ENCODE assay signal across 1 cellular context in the genomic region with DNA sequence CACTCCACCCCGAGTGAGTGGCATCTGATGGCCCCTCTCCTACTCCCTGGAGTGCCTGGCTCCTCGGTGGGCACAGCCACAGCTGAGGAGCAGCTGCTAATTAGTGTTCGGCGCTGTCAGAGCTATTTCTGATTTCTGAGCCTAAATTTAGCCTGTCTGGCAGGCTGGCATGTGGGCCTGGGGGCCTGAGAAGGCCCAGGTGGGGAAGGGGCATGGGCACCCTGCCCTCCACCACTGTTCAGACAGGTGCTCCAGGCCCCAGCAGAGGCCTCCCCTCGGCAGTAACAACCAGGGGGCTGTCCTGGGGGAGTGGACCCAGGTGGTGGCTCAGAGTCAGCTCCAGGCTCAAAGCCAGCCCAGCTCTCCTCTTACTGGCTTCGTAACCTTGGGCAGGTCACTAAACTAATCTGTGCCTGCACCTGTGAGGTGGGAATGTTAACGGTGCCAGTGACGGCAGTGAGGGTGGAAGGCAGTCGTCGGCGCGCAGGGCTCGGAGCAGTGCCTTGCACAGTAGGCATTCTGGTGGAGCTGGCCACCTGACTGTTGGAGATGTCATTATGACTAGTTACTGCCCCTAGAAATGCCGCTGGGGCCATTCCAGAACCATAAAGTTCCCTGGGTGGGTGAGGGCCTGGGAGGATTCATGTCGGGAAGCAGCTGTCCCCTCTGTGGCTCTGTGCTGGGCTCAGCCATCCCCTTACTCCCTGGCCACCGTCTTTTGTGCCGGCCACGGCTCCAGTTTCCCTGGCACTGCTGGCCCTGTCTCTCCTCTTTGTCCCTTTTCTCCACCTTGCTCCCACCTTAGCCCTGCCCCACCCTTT.
TF ChIP-seq lines count a peak whose summit lies in the region.

No MANE protein-coding gene starts in this region.

TF ChIP-seq in GM23338, 12 proteins besides CTCF, POLR2A, EP300 and RAD21:
- TF ChIP-seq, protein P1, sequence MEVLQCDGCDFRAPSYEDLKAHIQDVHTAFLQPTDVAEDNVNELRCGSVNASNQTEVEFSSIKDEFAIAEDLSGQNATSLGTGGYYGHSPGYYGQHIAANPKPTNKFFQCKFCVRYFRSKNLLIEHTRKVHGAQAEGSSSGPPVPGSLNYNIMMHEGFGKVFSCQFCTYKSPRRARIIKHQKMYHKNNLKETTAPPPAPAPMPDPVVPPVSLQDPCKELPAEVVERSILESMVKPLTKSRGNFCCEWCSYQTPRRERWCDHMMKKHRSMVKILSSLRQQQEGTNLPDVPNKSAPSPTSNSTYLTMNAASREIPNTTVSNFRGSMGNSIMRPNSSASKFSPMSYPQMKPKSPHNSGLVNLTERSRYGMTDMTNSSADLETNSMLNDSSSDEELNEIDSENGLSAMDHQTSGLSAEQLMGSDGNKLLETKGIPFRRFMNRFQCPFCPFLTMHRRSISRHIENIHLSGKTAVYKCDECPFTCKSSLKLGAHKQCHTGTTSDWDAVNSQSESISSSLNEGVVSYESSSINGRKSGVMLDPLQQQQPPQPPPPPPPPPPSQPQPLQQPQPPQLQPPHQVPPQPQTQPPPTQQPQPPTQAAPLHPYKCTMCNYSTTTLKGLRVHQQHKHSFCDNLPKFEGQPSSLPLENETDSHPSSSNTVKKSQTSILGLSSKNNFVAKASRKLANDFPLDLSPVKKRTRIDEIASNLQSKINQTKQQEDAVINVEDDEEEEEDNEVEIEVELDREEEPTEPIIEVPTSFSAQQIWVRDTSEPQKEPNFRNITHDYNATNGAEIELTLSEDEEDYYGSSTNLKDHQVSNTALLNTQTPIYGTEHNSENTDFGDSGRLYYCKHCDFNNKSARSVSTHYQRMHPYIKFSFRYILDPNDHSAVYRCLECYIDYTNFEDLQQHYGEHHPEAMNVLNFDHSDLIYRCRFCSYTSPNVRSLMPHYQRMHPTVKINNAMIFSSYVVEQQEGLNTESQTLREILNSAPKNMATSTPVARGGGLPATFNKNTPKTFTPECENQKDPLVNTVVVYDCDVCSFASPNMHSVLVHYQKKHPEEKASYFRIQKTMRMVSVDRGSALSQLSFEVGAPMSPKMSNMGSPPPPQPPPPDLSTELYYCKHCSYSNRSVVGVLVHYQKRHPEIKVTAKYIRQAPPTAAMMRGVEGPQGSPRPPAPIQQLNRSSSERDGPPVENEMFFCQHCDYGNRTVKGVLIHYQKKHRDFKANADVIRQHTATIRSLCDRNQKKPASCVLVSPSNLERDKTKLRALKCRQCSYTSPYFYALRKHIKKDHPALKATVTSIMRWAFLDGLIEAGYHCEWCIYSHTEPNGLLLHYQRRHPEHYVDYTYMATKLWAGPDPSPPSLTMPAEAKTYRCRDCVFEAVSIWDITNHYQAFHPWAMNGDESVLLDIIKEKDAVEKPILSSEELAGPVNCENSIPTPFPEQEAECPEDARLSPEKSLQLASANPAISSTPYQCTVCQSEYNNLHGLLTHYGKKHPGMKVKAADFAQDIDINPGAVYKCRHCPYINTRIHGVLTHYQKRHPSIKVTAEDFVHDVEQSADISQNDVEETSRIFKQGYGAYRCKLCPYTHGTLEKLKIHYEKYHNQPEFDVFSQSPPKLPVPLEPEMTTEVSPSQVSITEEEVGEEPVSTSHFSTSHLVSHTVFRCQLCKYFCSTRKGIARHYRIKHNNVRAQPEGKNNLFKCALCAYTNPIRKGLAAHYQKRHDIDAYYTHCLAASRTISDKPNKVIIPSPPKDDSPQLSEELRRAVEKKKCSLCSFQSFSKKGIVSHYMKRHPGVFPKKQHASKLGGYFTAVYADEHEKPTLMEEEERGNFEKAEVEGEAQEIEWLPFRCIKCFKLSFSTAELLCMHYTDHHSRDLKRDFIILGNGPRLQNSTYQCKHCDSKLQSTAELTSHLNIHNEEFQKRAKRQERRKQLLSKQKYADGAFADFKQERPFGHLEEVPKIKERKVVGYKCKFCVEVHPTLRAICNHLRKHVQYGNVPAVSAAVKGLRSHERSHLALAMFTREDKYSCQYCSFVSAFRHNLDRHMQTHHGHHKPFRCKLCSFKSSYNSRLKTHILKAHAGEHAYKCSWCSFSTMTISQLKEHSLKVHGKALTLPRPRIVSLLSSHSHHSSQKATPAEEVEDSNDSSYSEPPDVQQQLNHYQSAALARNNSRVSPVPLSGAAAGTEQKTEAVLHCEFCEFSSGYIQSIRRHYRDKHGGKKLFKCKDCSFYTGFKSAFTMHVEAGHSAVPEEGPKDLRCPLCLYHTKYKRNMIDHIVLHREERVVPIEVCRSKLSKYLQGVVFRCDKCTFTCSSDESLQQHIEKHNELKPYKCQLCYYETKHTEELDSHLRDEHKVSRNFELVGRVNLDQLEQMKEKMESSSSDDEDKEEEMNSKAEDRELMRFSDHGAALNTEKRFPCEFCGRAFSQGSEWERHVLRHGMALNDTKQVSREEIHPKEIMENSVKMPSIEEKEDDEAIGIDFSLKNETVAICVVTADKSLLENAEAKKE (CRISPR knock-in tag; IDR thresholded peaks at IDR 0.05) = no peak
- TF ChIP-seq EZH2phosphoT487 (IDR thresholded peaks at IDR 0.05; ENCODE audit: unreplicated experiment) (no peak), STAT1 (IDR thresholded peaks at IDR 0.05; ENCODE audit: unreplicated experiment) (no peak), JUNB (IDR thresholded peaks at IDR 0.05; ENCODE audit: unreplicated experiment) (no peak), EZH2 (IDR thresholded peaks at IDR 0.05; ENCODE audit: low read depth, unreplicated experiment) (no peak), CREB1 (CRISPR knock-in tag; IDR thresholded peaks at IDR 0.05; ENCODE audit: low read depth) (no peak)
- TF ChIP-seq, protein P2, sequence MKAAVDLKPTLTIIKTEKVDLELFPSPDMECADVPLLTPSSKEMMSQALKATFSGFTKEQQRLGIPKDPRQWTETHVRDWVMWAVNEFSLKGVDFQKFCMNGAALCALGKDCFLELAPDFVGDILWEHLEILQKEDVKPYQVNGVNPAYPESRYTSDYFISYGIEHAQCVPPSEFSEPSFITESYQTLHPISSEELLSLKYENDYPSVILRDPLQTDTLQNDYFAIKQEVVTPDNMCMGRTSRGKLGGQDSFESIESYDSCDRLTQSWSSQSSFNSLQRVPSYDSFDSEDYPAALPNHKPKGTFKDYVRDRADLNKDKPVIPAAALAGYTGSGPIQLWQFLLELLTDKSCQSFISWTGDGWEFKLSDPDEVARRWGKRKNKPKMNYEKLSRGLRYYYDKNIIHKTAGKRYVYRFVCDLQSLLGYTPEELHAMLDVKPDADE (IDR thresholded peaks at IDR 0.05) = no peak
